Comparison of ENCODE assay signal across 8 cellular contexts in the genomic region with DNA sequence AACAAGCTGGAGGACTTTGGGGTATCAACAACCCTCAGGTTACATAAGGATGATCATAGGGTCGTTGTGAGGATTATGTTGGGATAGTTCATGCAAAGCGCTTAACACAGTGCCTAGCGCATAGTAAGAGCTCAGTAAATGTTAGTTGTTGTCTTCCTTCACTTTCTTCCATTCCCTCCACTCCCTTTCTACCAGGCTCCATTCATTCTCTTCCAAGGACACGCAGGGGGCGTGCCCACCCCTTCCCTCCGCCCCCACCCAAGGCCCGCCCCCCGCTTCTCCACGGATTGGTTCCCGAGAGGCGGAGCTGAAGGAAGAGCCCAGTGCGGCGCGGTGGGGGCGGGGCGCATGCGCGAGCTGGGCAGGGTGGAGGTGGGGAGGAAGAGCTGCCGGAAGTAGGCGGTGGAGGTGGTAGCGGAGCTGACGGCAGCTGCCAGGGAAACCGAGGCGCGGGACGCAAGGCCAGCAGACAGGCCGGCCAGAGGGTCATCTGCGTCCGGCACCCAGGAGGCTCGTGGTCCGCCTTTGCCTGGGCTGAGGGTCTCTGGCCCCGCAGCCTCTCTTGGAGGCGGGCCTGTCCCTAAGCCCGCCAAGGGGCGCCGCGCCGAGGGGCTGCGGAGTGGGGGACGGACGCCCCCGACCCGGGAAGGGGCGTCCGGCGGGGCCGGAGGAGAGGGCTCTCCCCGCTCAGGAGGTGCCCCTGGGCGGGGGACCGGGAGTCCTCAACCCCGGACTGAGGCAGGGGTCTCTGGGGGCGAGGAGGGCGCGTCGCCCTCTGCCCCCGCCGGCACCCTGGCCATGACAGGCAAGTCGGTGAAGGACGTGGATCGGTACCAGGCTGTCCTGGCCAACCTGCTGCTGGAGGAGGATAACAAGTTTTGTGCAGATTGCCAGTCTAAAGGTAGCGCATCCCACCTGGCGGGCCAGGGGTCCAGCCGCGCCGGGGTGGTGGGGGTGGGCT. TPM values are rescaled to one million over a fixed set of nuclear protein-coding genes. Genes with fewer than 3 reads are reported as not detected.
DNase-seq lines count a peak whose midpoint lies in the region; ATAC-seq and TF ChIP-seq lines count a peak whose summit lies in the region.

TSS of gene SMAP2 (plus strand) at position 405 of the 961 bp plus-strand sequence. CDS start at position 799, 394 bp downstream.

- H3K79me2 ChIP-seq in SU-DHL-6 (ENCODE audit: insufficient read depth, low read length) = peaks cover 28% of the 10 kb centered on the region; the same call in 1 of the 2 replicates

- H3K4me1 ChIP-seq in ovary (ENCODE audit: insufficient read depth) (peaks cover 6% of the 10 kb centered on the region), thymus (ENCODE audit: control insufficient read depth, insufficient read depth, low read length) (peaks cover 11% of the 10 kb centered on the region)

- no peaks in the 10 kb centered on the region for H3K9me3 Mint-ChIP-seq in activated naive CD8-positive, alpha-beta T cell treated with anti-CD3 and anti-CD28 coated beads, Interleukin-2, amount 10 ng/mL, durations not matched to agents 7 days and 5 days

- H3K4me2 ChIP-seq in SU-DHL-6 (ENCODE audit: low read depth, low read length, poor library complexity, severe bottlenecking) = peak within 1 kb of the TSS; percentile 86

- H3K9me2 ChIP-seq in SU-DHL-6 (replicated peaks; ENCODE audit: insufficient read depth, low read length) = no peaks in the 10 kb centered on the region

- peak within 1 kb of the TSS; percentile 87 for H3K9ac ChIP-seq in SU-DHL-6 (ENCODE audit: low read length)

- POLR2A ChIA-PET in activated naive CD8-positive, alpha-beta T cell treated with anti-CD3 and anti-CD28 coated beads, Interleukin-2, amount 10 ng/mL, durations not matched to agents 7 days and 5 days (lab: Charles Lee) = interaction anchor here (0.5 to 4.4 kb wide), 19 partner anchors 12 to 341 kb away, joined by 3 to 175 read pairs (median 4); partner anchors contain the start of genes CAP1, EXO5, RLF and ZMPSTE24

- peak within 1 kb of the TSS; percentile 36 for H3K27ac ChIP-seq in SU-DHL-6 (ENCODE audit: low read depth, low read length)
- peak within 1 kb of the TSS; percentile 13 to 53 for H3K27ac ChIP-seq in ovary
- peak within 1 kb of the TSS; percentile 99 for H3K27ac ChIP-seq in thymus (ENCODE audit: low read depth)

- H2AFZ ChIP-seq in SU-DHL-6 (ENCODE audit: low read depth, low read length, severe bottlenecking) = peak within 1 kb of the TSS; percentile 67

- peaks cover 33% of the 10 kb centered on the region for H3K4me1 Mint-ChIP-seq in activated naive CD8-positive, alpha-beta T cell treated with anti-CD3 and anti-CD28 coated beads, Interleukin-2, amount 10 ng/mL, durations not matched to agents 7 days and 5 days

- H4K20me1 ChIP-seq in SU-DHL-6 (ENCODE audit: low read depth, low read length) = peaks cover 9% of the 10 kb centered on the region; the same call in 1 of the 2 replicates

- H3K4me3 Mint-ChIP-seq in activated naive CD8-positive, alpha-beta T cell treated with anti-CD3 and anti-CD28 coated beads, Interleukin-2, amount 10 ng/mL, durations not matched to agents 7 days and 5 days = peak within 1 kb of the TSS; percentile 99

- H3F3A ChIP-seq in SU-DHL-6 (ENCODE audit: insufficient read depth) = peaks cover 10% of the 10 kb centered on the region

- H3K27me3 ChIP-seq in SU-DHL-6 (ENCODE audit: low read length) (no peaks in the 10 kb centered on the region), ovary (no peaks in the 10 kb centered on the region), thymus (ENCODE audit: control insufficient read depth, insufficient read depth) (no peaks in the 10 kb centered on the region)

- peak; percentile 86 for ATAC-seq in HG02678 (IDR thresholded peaks at IDR 0.05; ENCODE audit: unreplicated experiment)
- ATAC-seq in activated naive CD8-positive, alpha-beta T cell treated with anti-CD3 and anti-CD28 coated beads, Interleukin-2, amount 10 ng/mL, durations not matched to agents 7 days and 5 days (ENCODE audit: low read depth) = peak; percentile 87

- peak within 1 kb of the TSS; percentile 59 for H3K4me3 ChIP-seq in SU-DHL-6 (ENCODE audit: insufficient read depth, low read length, poor library complexity, severe bottlenecking)
- peak within 1 kb of the TSS; percentile 96 for H3K4me3 ChIP-seq in ovary
- H3K4me3 ChIP-seq in thymus (ENCODE audit: low read length) = peak within 1 kb of the TSS; percentile 96

- DNase-seq in NCI-H1417 (lab: John Stamatoyannopoulos, UW) (peak; percentile 92 to 97 (median 93)), head of caudate nucleus (peak; percentile 88 to 98 (median 96)), ovary (peak; percentile 95 to 97 (median 96))
- DNase-seq in activated naive CD8-positive, alpha-beta T cell treated with anti-CD3 and anti-CD28 coated beads, Interleukin-2, amount 10 ng/mL, durations not matched to agents 7 days and 5 days = peak; percentile 97

- TF ChIP-seq POLR2A in GM10847 (IDR thresholded peaks at IDR 0.05; ENCODE audit: extremely low read depth, insufficient read length) = peak; percentile 81
- no peak for TF ChIP-seq POLR2A in ovary (IDR thresholded peaks at IDR 0.05)

- no peak for TF ChIP-seq EP300 in ovary (IDR thresholded peaks at IDR 0.05)

- peak within 1 kb of the TSS; percentile 99 for H3K27ac Mint-ChIP-seq in activated naive CD8-positive, alpha-beta T cell treated with anti-CD3 and anti-CD28 coated beads, Interleukin-2, amount 10 ng/mL, durations not matched to agents 7 days and 5 days

- no peaks in the 10 kb centered on the region for H3K9me3 ChIP-seq in SU-DHL-6 (ENCODE audit: insufficient read depth, low read length)
- no peaks in the 10 kb centered on the region for H3K9me3 ChIP-seq in ovary
- H3K9me3 ChIP-seq in thymus (ENCODE audit: control insufficient read depth) = no peaks in the 10 kb centered on the region

- 1% methylated on average over 47 to 65 of the region's 65 CpGs for WGBS in ovary, 3 donors
- WGBS in thymus = 1% methylated on average over 65 of the region's 65 CpGs

- H3K27me3 Mint-ChIP-seq in activated naive CD8-positive, alpha-beta T cell treated with anti-CD3 and anti-CD28 coated beads, Interleukin-2, amount 10 ng/mL, durations not matched to agents 7 days and 5 days = no peaks in the 10 kb centered on the region

- intact Hi-C loops in head of caudate nucleus (cut with DNase I) = no loop called here
- intact Hi-C loops in ovary (cut with DNase I) = no loop called here

- H3K36me3 ChIP-seq in SU-DHL-6 (ENCODE audit: low read length) (0 out of 2 replicates have a peak, but pooled peaks cover 6% of the 10 kb centered on the region), ovary (no peaks in the 10 kb centered on the region), thymus (ENCODE audit: control insufficient read depth, insufficient read depth) (no peaks in the 10 kb centered on the region)

- TF ChIP-seq CTCF in SU-DHL-6 (IDR thresholded peaks at IDR 0.05; ENCODE audit: insufficient read depth, low read length, poor library complexity, severe bottlenecking) (no peak), ovary (IDR thresholded peaks at IDR 0.05) (no peak)

- peaks cover 21% of the 10 kb centered on the region for H3K36me3 Mint-ChIP-seq in activated naive CD8-positive, alpha-beta T cell treated with anti-CD3 and anti-CD28 coated beads, Interleukin-2, amount 10 ng/mL, durations not matched to agents 7 days and 5 days

RNA-seq across cellular contexts. Expression of gene SMAP2, which starts in this region (rescaled TPM):
- 100 to 1,000 TPM; 133 to 138 TPM for total RNA-seq in activated naive CD8-positive, alpha-beta T cell treated with anti-CD3 and anti-CD28 coated beads, Interleukin-2, amount 10 ng/mL, durations not matched to agents 7 days and 5 days
- 10 to 100 TPM; 11.6 to 25.7 (median 15.4) TPM for total RNA-seq in ovary
- polyA plus RNA-seq in ovary (10 to 100 TPM; 10.7 to 72.0 TPM), thymus (251 TPM)

Comparison
In these comparisons a context has a peak if more than half of its experiments do, and no peak if none do; other contexts are left out.
1. Peak in every context shown above with its lines: DNase-seq, ATAC-seq, H3K4me3 ChIP-seq and H3K27ac ChIP-seq.
2. RNA of gene SMAP2 (total RNA-seq): 133 to 138 TPM in activated naive CD8-positive, alpha-beta T cell treated with anti-CD3 and anti-CD28 coated beads, Interleukin-2, amount 10 ng/mL, durations not matched to agents 7 days and 5 days; 11.6 to 25.7 TPM in ovary; every median in the first group is over 4 times any median in the second.
3. H3K27ac ChIP-seq: peak in every context shown above with its lines; median percentile 99 in thymus; 36 in SU-DHL-6; 33 in ovary.